ENCODE assay signal across 12 cellular contexts in the genomic region with DNA sequence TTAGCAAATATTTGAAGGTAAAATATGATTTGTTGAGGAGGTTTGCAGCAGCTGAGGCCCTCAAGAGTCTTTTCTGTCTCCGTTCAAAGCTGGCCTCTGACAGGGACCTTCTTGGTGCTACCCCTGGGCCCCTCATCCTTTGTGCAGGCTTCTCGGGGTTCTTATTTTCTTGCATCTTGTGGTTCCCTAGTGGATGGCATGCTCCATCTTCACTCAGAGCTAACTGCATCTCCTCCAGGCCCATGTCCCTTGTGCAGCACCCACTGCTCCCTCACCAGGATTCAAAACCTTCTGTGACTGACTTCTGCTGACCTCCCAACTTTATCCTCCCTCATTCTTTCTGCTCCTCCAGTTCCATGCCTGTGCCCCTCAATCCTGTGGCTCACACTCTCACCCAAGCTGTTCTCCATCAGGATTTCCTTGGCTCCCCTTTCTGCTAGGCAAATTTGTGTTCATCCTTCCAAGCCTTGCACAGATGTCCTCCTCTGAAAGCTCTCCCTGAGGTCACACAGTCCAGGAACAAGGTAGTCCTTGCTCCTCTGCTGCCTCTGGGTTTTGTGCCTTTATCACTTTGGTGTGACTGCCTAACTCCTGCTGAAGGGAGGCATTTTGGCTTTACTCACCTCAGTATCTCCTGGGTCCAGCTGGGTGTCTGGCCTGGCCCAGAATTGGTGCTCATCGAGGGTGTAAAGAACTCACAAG. TPM values are rescaled to one million over a fixed set of nuclear protein-coding genes. Genes with fewer than 3 reads are reported as not detected.
DNase-seq lines count a peak whose midpoint lies in the region; TF ChIP-seq lines count a peak whose summit lies in the region.
"Not testable (repeated sequence)": the region's sequence is repeated elsewhere in the genome, so short reads cannot be mapped to it uniquely, and the experiment has no call there.
"Had no signal": no experiment of that assay in that cellular context is flagged by ENCODE, and none has a peak within 500 bp of the region (broad histone marks: within the 10 kb centered on the region; RNA-seq: fewer than 3 reads in every experiment).

No MANE protein-coding gene starts in this region.

- H3K79me2 ChIP-seq in Karpas-422 (ENCODE audit: low read length): not testable (repeated sequence)

- not testable (repeated sequence) for H3K4me3 ChIP-seq in Karpas-422 (ENCODE audit: low read length); coronary artery

- not testable (repeated sequence) for H3K9me2 ChIP-seq in Karpas-422 (replicated peaks; ENCODE audit: insufficient read depth, low read length)

- H3K9me3 ChIP-seq in Karpas-422 (ENCODE audit: low read length): not testable (repeated sequence)

- not testable (repeated sequence) for H2AFZ ChIP-seq in Karpas-422 (ENCODE audit: low read length)

- H3K27me3 ChIP-seq in Karpas-422 (ENCODE audit: low read length): not testable (repeated sequence)

- not testable (repeated sequence) for H3K4me1 ChIP-seq in Karpas-422 (ENCODE audit: low read length)

- H4K20me1 ChIP-seq in Karpas-422 (ENCODE audit: insufficient read depth, low read depth, low read length): not testable (repeated sequence)

- not testable (repeated sequence) for H3K36me3 ChIP-seq in Karpas-422 (ENCODE audit: insufficient read depth, low read length)

- DNase-seq in Karpas-422 (peak; percentile 17), coronary artery (ENCODE audit: low spot score) (peak; percentile 73), cardiac septum (ENCODE audit: low spot score) (peak; percentile 74), mesenteric fat pad (ENCODE audit: low spot score) (peak; percentile 86), pons (ENCODE audit: low spot score) (peak; percentile 20), ureter (ENCODE audit: low spot score) (peak; percentile 39)
- peak; percentile 49 for DNase-seq in activated CD8-positive, alpha-beta memory T cell treated with anti-CD3 and anti-CD28 coated beads for 24 hours

- TF ChIP-seq CTCF in coronary artery (IDR thresholded peaks at IDR 0.05): not testable (repeated sequence)

- not testable (repeated sequence) for H3K9ac ChIP-seq in Karpas-422 (ENCODE audit: low read length)

- intact Hi-C loops in cardiac septum (cut with DNase I): not testable (repeated sequence)

- H3K4me2 ChIP-seq in Karpas-422 (ENCODE audit: low read depth, low read length, poor library complexity, severe bottlenecking): not testable (repeated sequence)

- not testable (repeated sequence) for H3K27ac ChIP-seq in Karpas-422 (ENCODE audit: low read length); coronary artery

RNA-seq across cellular contexts. Expression of a gene that starts 25.5 kb away (rescaled TPM):
- total RNA-seq in Karpas-422 (2014; rRNA removed; shearing (Covaris generic); ENCODE audit: low replicate concordance): not detected in 2 replicates
- total RNA-seq in cardiac septum (not detected), mesenteric fat pad (not detected), ureter (not detected)
- total RNA-seq: Caco-2; CD4-positive, CD25-positive, alpha-beta regulatory T cell; CD8-positive, alpha-beta memory T cell; GM23248; HT-29 had no signal

Comparison
In these comparisons a context has a peak if more than half of its experiments do, and no peak if none do; other contexts are left out.
1. DNase-seq: peak in every context shown above with its lines; median percentile 86 in mesenteric fat pad; 74 in cardiac septum; 73 in coronary artery; 49 in activated CD8-positive, alpha-beta memory T cell treated with anti-CD3 and anti-CD28 coated beads for 24 hours; 39 in ureter; 20 in pons; 17 in Karpas-422.